ENCODE assay signal across 23 cellular contexts in genomic region chr3:13769422-13769821, GRCh38.
DNase-seq lines count a peak whose midpoint lies in the region; FAIRE-seq and TF ChIP-seq lines count a peak whose summit lies in the region.
"Had no signal": no experiment of that assay in that cellular context is flagged by ENCODE, and none has a peak within 500 bp of the region (broad histone marks: within the 10 kb centered on the region; RNA-seq: fewer than 3 reads in every experiment).

No MANE protein-coding gene starts in this region.

- intact Hi-C loops in posterior vena cava (cut with DNase I): no loop called here
- intact Hi-C loops in PC-9 (cut with micrococcal nuclease; ENCODE audit: unreplicated experiment): loop anchor here (10.0 kb wide), 1 partner anchor 105 kb away; no protein-coding TSS in a partner anchor

- no peak overlapping the region for H3K4me2 ChIP-seq in PC-9
- H3K4me2 ChIP-seq: KMS-11 had no signal

- no peak for TF ChIP-seq POLR2A in H54 (IDR thresholded peaks at IDR 0.05; ENCODE audit: low read depth, low read length)

- no peaks in the 10 kb centered on the region for H3K79me2 ChIP-seq in PC-9 (ENCODE audit: low read depth)

- H3K27ac ChIP-seq in coronary artery (no peak overlapping the region), PC-9 (no peak overlapping the region)
- H3K27ac ChIP-seq: GM23248, KMS-11, SJSA1 had no signal

- TF ChIP-seq CTCF in coronary artery (IDR thresholded peaks at IDR 0.05): no peak
- no peak for TF ChIP-seq CTCF in D721Med (IDR thresholded peaks at IDR 0.05; ENCODE audit: insufficient read depth, missing control alignments)
- TF ChIP-seq CTCF in PC-9 (conservative IDR thresholded peaks at IDR 0.05): no peak

- 0 out of 2 replicates have a peak, but pooled peaks cover 3% of the 10 kb centered on the region for H3F3A ChIP-seq in PC-9 (ENCODE audit: insufficient read depth, low read depth)

- H3K4me1 ChIP-seq in PC-9 (replicated peaks; ENCODE audit: insufficient read depth): peaks cover 23% of the 10 kb centered on the region
- H3K4me1 ChIP-seq: BE2C, SJSA1 had no signal

- no peaks in the 10 kb centered on the region for H4K20me1 ChIP-seq in PC-9 (ENCODE audit: insufficient read depth)

- H3K4me3 ChIP-seq in H7 (ENCODE audit: insufficient read depth, low read depth, low read length) (no peak overlapping the region), coronary artery (no peak overlapping the region), PC-9 (no peak overlapping the region)
- H3K4me3 ChIP-seq: GM23248, SJSA1 had no signal

- FAIRE-seq in H54 (lab: Jason Lieb, UNC) (no peak), D721Med (lab: Jason Lieb, UNC) (no peak)
- FAIRE-seq: GM12891, HTR-8/SVneo, RCC 7860 had no signal

- POLR2A ChIA-PET in PC-9 (lab: Charles Lee; ENCODE audit: unreplicated experiment): no interaction called here

- no peaks in the 10 kb centered on the region for H3K9me3 ChIP-seq in PC-9 (ENCODE audit: insufficient read depth, low read depth)
- H3K9me3 ChIP-seq: BE2C, SJSA1 had no signal

- CTCF ChIA-PET in PC-9 (lab: Charles Lee): no interaction called here

- H3K36me3 ChIP-seq in H7 (replicated peaks; ENCODE audit: control insufficient read depth, insufficient read depth, low read length): no peaks in the 10 kb centered on the region
- no peaks in the 10 kb centered on the region for H3K36me3 ChIP-seq in PC-9 (ENCODE audit: low read depth)
- H3K36me3 ChIP-seq: BE2C, SJSA1 had no signal

- DNase-seq in H7: peak; percentile 31
- DNase-seq in coronary artery (ENCODE audit: low spot score): peak; percentile 38
- peak; percentile 59 for DNase-seq in mesenteric fat pad (ENCODE audit: low spot score)
- DNase-seq in posterior vena cava (ENCODE audit: low spot score): peak; percentile 68
- no peak for DNase-seq in H54 (ENCODE audit: insufficient read length, low spot score)
- DNase-seq in D721Med (ENCODE audit: insufficient read length, low spot score): no peak
- DNase-seq in PC-9: no peak
- DNase-seq: BE2C; CD4-positive, CD25-positive, alpha-beta regulatory T cell; DMS 273 treated with DMSO at 0.1 percent for 48 hours; GM23248; NCI-H1105; NCI-H146; NCI-H2029; NCI-H226; NCI-H510A treated with DMSO at 0.1 percent for 48 hours; NCI-H748 treated with DMSO at 0.1 percent for 48 hours; NK-92 treated with Interleukin-12 subunit alpha and Interleukin-12 subunit beta, amount 100 ng/mL, for 24 hours had no signal

- no TSS peak for BruUV-seq in PC-9 (replicated peaks; lab: Mats Ljungman, UMichigan)

- no peaks in the 10 kb centered on the region for H3K27me3 ChIP-seq in H7 (ENCODE audit: control insufficient read depth, insufficient read depth, low read length)
- no peaks in the 10 kb centered on the region for H3K27me3 ChIP-seq in PC-9 (ENCODE audit: insufficient read depth, low read depth)
- H3K27me3 ChIP-seq: BE2C had no signal

- H3K9me2 ChIP-seq in PC-9 (ENCODE audit: insufficient read depth): no peaks in the 10 kb centered on the region

- H2AFZ ChIP-seq in PC-9: no peak overlapping the region
- H2AFZ ChIP-seq: GM23248 had no signal

Comparison
In these comparisons a context has a peak if more than half of its experiments do, and no peak if none do; other contexts are left out.
1. DNase-seq: peak in H7 (single experiment), coronary artery (single experiment), mesenteric fat pad (single experiment) and posterior vena cava (single experiment); none in H54 (single experiment), D721Med (single experiment) and PC-9 (0 of 2).